11 cellular contexts compared by ENCODE assay signal in the genomic region with DNA sequence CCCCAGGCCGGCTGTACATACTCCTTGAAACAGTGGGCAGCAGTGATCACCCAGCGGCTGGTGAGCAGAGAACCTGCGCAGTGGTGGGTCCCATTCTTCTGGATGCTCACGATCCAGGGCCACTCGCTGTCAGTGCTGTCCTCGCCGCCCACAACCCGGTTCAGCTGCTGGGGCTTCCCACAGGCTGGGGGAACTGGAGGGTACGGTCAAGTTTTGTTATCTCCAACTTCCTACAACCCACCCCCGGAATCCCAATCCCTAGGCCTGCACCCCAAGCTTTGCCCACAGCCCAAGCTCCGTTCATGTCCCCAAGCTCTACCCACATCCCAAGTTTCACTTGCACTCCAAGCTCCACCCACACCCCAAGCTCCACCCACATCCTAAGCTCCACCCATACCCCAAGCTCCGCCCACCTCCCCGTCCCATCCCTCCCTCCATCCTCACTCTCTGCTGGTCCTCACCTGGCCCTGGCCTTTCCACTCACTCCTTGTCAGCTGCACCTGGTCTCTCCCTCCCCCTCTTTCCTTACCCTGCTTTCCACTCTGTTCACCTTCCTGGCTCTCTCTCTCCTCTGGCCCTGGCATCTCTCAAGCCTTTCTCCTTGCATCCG. TPM values are rescaled to one million over a fixed set of nuclear protein-coding genes. Genes with fewer than 3 reads are reported as not detected.
DNase-seq lines count a peak whose midpoint lies in the region; ATAC-seq and TF ChIP-seq lines count a peak whose summit lies in the region.
"Had no signal": no experiment of that assay in that cellular context is flagged by ENCODE, and none has a peak within 500 bp of the region (broad histone marks: within the 10 kb centered on the region; RNA-seq: fewer than 3 reads in every experiment).

No MANE protein-coding gene starts in this region.

- no peak overlapping the region for H3K4me3 ChIP-seq in breast epithelium
- H3K4me3 ChIP-seq in spleen = no peak overlapping the region
- H3K4me3 ChIP-seq: smooth muscle cell had no signal

- 83 to 93% (median 89%) methylated on average over 13 to 14 of the region's 14 CpGs for WGBS in spleen, 5 donors

- no peak overlapping the region for H3K4me3 Mint-ChIP-seq in activated T-cell treated with anti-CD3 and anti-CD28 coated beads, Interleukin-2, amount 50 U/mL, for 4 hours
- H3K4me3 Mint-ChIP-seq in glutamatergic neuron (ENCODE audit: unreplicated experiment) = no peak overlapping the region

- TF ChIP-seq POLR2A in breast epithelium (IDR thresholded peaks at IDR 0.05) = no peak
- no peak for TF ChIP-seq POLR2A in spleen (IDR thresholded peaks at IDR 0.05)

- peaks cover 10% of the 10 kb centered on the region for H3K27me3 Mint-ChIP-seq in activated T-cell treated with anti-CD3 and anti-CD28 coated beads, Interleukin-2, amount 50 U/mL, for 4 hours (ENCODE audit: low read depth)
- H3K27me3 Mint-ChIP-seq in glutamatergic neuron (ENCODE audit: unreplicated experiment) = peaks cover 6% of the 10 kb centered on the region

- H3K27me3 ChIP-seq in breast epithelium (peaks cover 0 to 7% of the 10 kb centered on the region in 2 donors), spleen (replicated peaks in 1 of 7) (peaks cover 0 to 75% (median 34%) of the 10 kb centered on the region in 7 donors)

- H3K36me3 Mint-ChIP-seq in activated T-cell treated with anti-CD3 and anti-CD28 coated beads, Interleukin-2, amount 50 U/mL, for 4 hours (ENCODE audit: insufficient read depth) = no peaks in the 10 kb centered on the region
- peaks cover 7% of the 10 kb centered on the region for H3K36me3 Mint-ChIP-seq in glutamatergic neuron (ENCODE audit: unreplicated experiment)

- H3K36me3 ChIP-seq in breast epithelium (no peaks in the 10 kb centered on the region), spleen (no peaks in the 10 kb centered on the region)

- intact Hi-C loops in breast epithelium (cut with DNase I; ENCODE audit: low total_unique reads) = loop anchor here (10.0 kb wide), 1 partner anchor 101 kb away; the partner anchor contains the start of gene SRRM2
- intact Hi-C loops in spleen (cut with DNase I; ENCODE audit: low total_unique reads) = no loop called here

- H3K9me3 ChIP-seq in breast epithelium (peaks cover 0 to 12% of the 10 kb centered on the region in 2 donors), spleen (peaks cover 0 to 33% (median 15%) of the 10 kb centered on the region in 8 donors)

- no peaks in the 10 kb centered on the region for H3K4me1 ChIP-seq in breast epithelium
- peaks cover 0 to 17% (median 14%) of the 10 kb centered on the region in 6 donors for H3K4me1 ChIP-seq in spleen

- H3K9me3 Mint-ChIP-seq in activated T-cell treated with anti-CD3 and anti-CD28 coated beads, Interleukin-2, amount 50 U/mL, for 4 hours = peaks cover 10% of the 10 kb centered on the region
- H3K9me3 Mint-ChIP-seq in glutamatergic neuron (ENCODE audit: unreplicated experiment) = peaks cover 3% of the 10 kb centered on the region

- H3K27ac ChIP-seq in breast epithelium (peak overlapping the region; percentile 91 to 93), spleen (no peak overlapping the region)

- no peak overlapping the region for H3K27ac Mint-ChIP-seq in glutamatergic neuron (ENCODE audit: unreplicated experiment)

- DNase-seq in activated T-cell treated with anti-CD3 and anti-CD28 coated beads, Interleukin-2, amount 50 U/mL, for 1 hour = peak; percentile 51
- no peak for DNase-seq in activated T-cell treated with anti-CD3 and anti-CD28 coated beads, Interleukin-2, amount 50 U/mL, for 4 hours
- DNase-seq in HT-29 (ENCODE audit: low spot score) (peak; percentile 86), breast epithelium (ENCODE audit: low spot score in 2 of 2) (no peak), spleen (peak; percentile 56), glutamatergic neuron (no peak), AG08395 (ENCODE audit: low spot score) (no peak)
- DNase-seq: head of caudate nucleus had no signal

- ATAC-seq in activated T-cell treated with anti-CD3 and anti-CD28 coated beads, Interleukin-2, amount 50 U/mL, for 4 hours = no peak
- ATAC-seq in GM21576 (IDR thresholded peaks at IDR 0.05; ENCODE audit: unreplicated experiment) = no peak

- no peak for TF ChIP-seq CTCF in breast epithelium (IDR thresholded peaks at IDR 0.05)
- TF ChIP-seq CTCF in spleen (IDR thresholded peaks at IDR 0.05 in 8 of 11, conservative IDR thresholded peaks at IDR 0.05 in 3 of 11) = no peak
- TF ChIP-seq CTCF in glutamatergic neuron (IDR thresholded peaks at IDR 0.05; ENCODE audit: partially characterized antibody, unreplicated experiment) = no peak

- H3K4me1 Mint-ChIP-seq in activated T-cell treated with anti-CD3 and anti-CD28 coated beads, Interleukin-2, amount 50 U/mL, for 4 hours (ENCODE audit: low read depth) = peaks cover 7% of the 10 kb centered on the region
- peaks cover 2% of the 10 kb centered on the region for H3K4me1 Mint-ChIP-seq in glutamatergic neuron (ENCODE audit: low read depth, unreplicated experiment)

RNA-seq across cellular contexts. Expression of gene PRSS22, which starts 1.8 kb away (rescaled TPM):
- total RNA-seq in activated T-cell treated with anti-CD3 and anti-CD28 coated beads, Interleukin-2, amount 50 U/mL, for 4 hours = under 1 TPM in 1 of 3 donors, not detected in 2; 0.37 TPM
- total RNA-seq in HT-29 (2014; rRNA removed; shearing (Covaris generic)) = 97.1 and 114 TPM in 2 replicates
- 10 to 100 TPM in 2 of 3 donors, not detected in 1; 13.6 to 18.7 TPM for total RNA-seq in breast epithelium
- under 1 TPM in 1 of 7 donors, not detected in 6; 0.60 TPM for total RNA-seq in spleen
- polyA plus RNA-seq in spleen = under 1 TPM in 2 of 3 donors, not detected in 1; 0.19 to 0.33 TPM
- total RNA-seq in glutamatergic neuron (ENCODE audit: unreplicated experiment) = not detected
- total RNA-seq: cerebellum had no signal

RNA-seq across cellular contexts. Expression of gene ZG16B, which starts 26.1 kb away (rescaled TPM):
- under 1 TPM in 1 of 3 donors, not detected in 2; 0.33 TPM for total RNA-seq in activated T-cell treated with anti-CD3 and anti-CD28 coated beads, Interleukin-2, amount 50 U/mL, for 4 hours
- 16.1 and 23.3 TPM in 2 replicates for total RNA-seq in HT-29 (2014; rRNA removed; shearing (Covaris generic))
- total RNA-seq in breast epithelium = 10 to 100 TPM in 2 of 3 donors, not detected in 1; 24.6 to 46.5 TPM
- 1 to 10 TPM in 5 of 7 donors, under 1 TPM in 1, not detected in 1; 0.79 to 3.8 (median 1.5) TPM for total RNA-seq in spleen
- 1 to 10 TPM in 2 of 3 donors, under 1 TPM in 1; 0.73 to 1.6 (median 1.5) TPM for polyA plus RNA-seq in spleen
- not detected for total RNA-seq in glutamatergic neuron (ENCODE audit: unreplicated experiment)
- total RNA-seq: cerebellum, smooth muscle cell had no signal
- polyA plus RNA-seq: smooth muscle cell had no signal

RNA-seq across cellular contexts. Expression of gene FLYWCH2, which starts 26.8 kb away (rescaled TPM):
- 10 to 100 TPM; 25.7 to 28.7 (median 28.5) TPM for total RNA-seq in activated T-cell treated with anti-CD3 and anti-CD28 coated beads, Interleukin-2, amount 50 U/mL, for 4 hours
- 47.4 and 52.2 TPM in 2 replicates for total RNA-seq in HT-29 (2014; rRNA removed; shearing (Covaris generic))
- total RNA-seq in breast epithelium (10 to 100 TPM; 36.0 to 49.2 (median 47.9) TPM), spleen (10 to 100 TPM; 27.5 to 98.6 (median 48.4) TPM), glutamatergic neuron (ENCODE audit: unreplicated experiment) (30.5 TPM)
- 10 to 100 TPM; 31.6 to 62.6 (median 49.5) TPM for polyA plus RNA-seq in spleen

RNA-seq across cellular contexts. Expression of gene PRSS21, which starts 39.1 kb away (rescaled TPM):
- 10 to 100 TPM in 2 of 3 donors, 1 to 10 TPM in 1; 8.9 to 16.1 (median 13.2) TPM for total RNA-seq in activated T-cell treated with anti-CD3 and anti-CD28 coated beads, Interleukin-2, amount 50 U/mL, for 4 hours
- not detected in 2 replicates for total RNA-seq in HT-29 (2014; rRNA removed; shearing (Covaris generic))
- total RNA-seq in breast epithelium = 1 to 10 TPM in 2 of 3 donors, not detected in 1; 2.9 to 4.9 TPM
- 1 to 10 TPM in 6 of 7 donors, under 1 TPM in 1; 0.81 to 4.9 (median 1.5) TPM for total RNA-seq in spleen
- polyA plus RNA-seq in spleen = 1 to 10 TPM in 2 of 3 donors, under 1 TPM in 1; 0.49 to 3.4 (median 1.8) TPM
- not detected for total RNA-seq in glutamatergic neuron (ENCODE audit: unreplicated experiment)
- total RNA-seq: cerebellum, smooth muscle cell had no signal
- polyA plus RNA-seq: smooth muscle cell had no signal

RNA-seq across cellular contexts. Expression of gene FLYWCH1, which starts 55.6 kb away (rescaled TPM):
- 10 to 100 TPM; 39.8 to 47.9 (median 46.8) TPM for total RNA-seq in activated T-cell treated with anti-CD3 and anti-CD28 coated beads, Interleukin-2, amount 50 U/mL, for 4 hours
- 25.8 and 30.1 TPM in 2 replicates for total RNA-seq in HT-29 (2014; rRNA removed; shearing (Covaris generic))
- total RNA-seq in breast epithelium (10 to 100 TPM; 28.0 to 30.9 (median 28.2) TPM), spleen (10 to 100 TPM; 34.8 to 79.3 (median 57.0) TPM), glutamatergic neuron (ENCODE audit: unreplicated experiment) (77.1 TPM)
- polyA plus RNA-seq in spleen = 10 to 100 TPM; 14.0 to 47.0 (median 43.9) TPM

Comparison
In these comparisons a context has a peak if more than half of its experiments do, and no peak if none do; other contexts are left out.
1. DNase-seq: peak in activated T-cell treated with anti-CD3 and anti-CD28 coated beads, Interleukin-2, amount 50 U/mL, for 1 hour (single experiment), HT-29 (single experiment) and spleen (single experiment); none in activated T-cell treated with anti-CD3 and anti-CD28 coated beads, Interleukin-2, amount 50 U/mL, for 4 hours (single experiment), breast epithelium (0 of 2), glutamatergic neuron (single experiment) and AG08395 (single experiment).
2. H3K27ac ChIP-seq: peak in breast epithelium (2 of 2); none in spleen (0 of 8).